ENCODE assay signal across 9 cellular contexts in the genomic region with DNA sequence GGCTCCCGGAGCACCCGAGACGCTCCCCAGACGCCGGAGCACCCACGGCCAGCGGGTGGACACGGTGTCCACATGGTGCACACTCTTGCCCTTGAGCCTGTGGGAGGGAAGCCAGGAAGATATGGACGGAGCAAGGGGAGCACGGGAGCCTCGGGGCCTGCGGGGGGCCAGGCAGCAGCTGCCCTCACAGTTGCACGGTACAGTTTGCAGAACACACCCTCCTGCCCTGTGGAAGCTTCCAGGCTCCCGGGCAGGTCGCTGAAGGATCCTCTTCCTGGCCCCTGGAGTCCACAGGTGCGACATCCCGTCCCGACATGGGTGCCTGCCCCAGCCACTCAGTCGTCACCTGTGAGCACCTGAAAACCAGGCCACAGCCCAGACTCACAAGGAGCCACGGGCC.
"Had no signal": no experiment of that assay in that cellular context is flagged by ENCODE, and none has a peak within 500 bp of the region (broad histone marks: within the 10 kb centered on the region; RNA-seq: fewer than 3 reads in every experiment).

No MANE protein-coding gene starts in this region.

- H3K4me3 Mint-ChIP-seq: activated naive CD8-positive, alpha-beta T cell treated with anti-CD3 and anti-CD28 coated beads for 36 hours; neural progenitor cell had no signal

- H3K4me1 Mint-ChIP-seq: activated naive CD8-positive, alpha-beta T cell treated with anti-CD3 and anti-CD28 coated beads for 36 hours; neural progenitor cell had no signal

- H3K9ac ChIP-seq: neural progenitor cell had no signal

- DNase-seq: activated CD4-positive, alpha-beta T cell treated with anti-CD3 and anti-CD28 coated beads for 48 hours; activated naive CD8-positive, alpha-beta T cell treated with anti-CD3 and anti-CD28 coated beads for 36 hours; foreskin keratinocyte; T-helper 1 cell had no signal

- ATAC-seq: foreskin keratinocyte, left lung had no signal

- H3K27me3 Mint-ChIP-seq: activated naive CD8-positive, alpha-beta T cell treated with anti-CD3 and anti-CD28 coated beads for 36 hours had no signal

- H3K4me2 ChIP-seq: neural progenitor cell had no signal

- H3K27me3 ChIP-seq: dorsolateral prefrontal cortex, foreskin keratinocyte, left lung, neural progenitor cell had no signal

- H3K36me3 Mint-ChIP-seq: neural progenitor cell had no signal

- H2AFZ ChIP-seq: neural progenitor cell had no signal

- H3K27ac Mint-ChIP-seq: activated naive CD8-positive, alpha-beta T cell treated with anti-CD3 and anti-CD28 coated beads for 36 hours; neural progenitor cell had no signal

- H3K9me3 ChIP-seq: left lung had no signal

- H3K36me3 ChIP-seq: breast epithelium, left lung, neural progenitor cell had no signal

- H3K9me3 Mint-ChIP-seq: activated naive CD8-positive, alpha-beta T cell treated with anti-CD3 and anti-CD28 coated beads for 36 hours had no signal

- H3K27ac ChIP-seq: dorsolateral prefrontal cortex, foreskin keratinocyte, neural progenitor cell, skin epidermis had no signal

- H3K4me1 ChIP-seq: breast epithelium, foreskin keratinocyte, neural progenitor cell had no signal

- H3K4me3 ChIP-seq: dorsolateral prefrontal cortex, left lung, neural progenitor cell, skin epidermis had no signal
